In the genomic region with DNA sequence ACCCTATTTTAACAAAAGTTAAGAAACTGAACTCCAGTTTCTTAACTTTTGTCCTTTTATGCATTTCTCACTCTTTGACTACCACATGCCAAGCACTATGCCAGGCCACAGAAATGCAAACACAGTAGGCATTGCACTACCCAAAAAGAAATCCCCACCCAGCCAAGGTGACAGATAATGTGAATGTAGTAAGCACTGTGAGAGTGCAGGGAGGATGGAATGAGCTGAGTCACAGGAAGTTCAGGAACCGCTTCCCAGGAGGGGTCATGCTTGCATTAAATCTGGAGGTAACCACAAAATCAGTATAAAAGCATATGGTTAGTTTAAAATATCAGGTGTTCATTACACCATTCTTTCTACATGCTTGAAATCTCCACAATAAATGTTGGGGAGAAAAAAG, we compare ENCODE assay signal across 1 cellular context.
TF ChIP-seq lines count a peak whose summit lies in the region.

No MANE protein-coding gene starts in this region.

TF ChIP-seq in K562, 482 proteins besides CTCF, POLR2A, EP300 and RAD21 (continued from another document and continues in another):
- no peak for TF ChIP-seq CEBPZ (IDR thresholded peaks at IDR 0.05; ENCODE audit: borderline replicate concordance, low read depth, low read length)
- TF ChIP-seq NR2C2 (CRISPR knock-in tag; IDR thresholded peaks at IDR 0.05) = no peak
- peak; percentile 72 for TF ChIP-seq NR2C2 (tag; IDR thresholded peaks at IDR 0.05)
- no peak for TF ChIP-seq SLC30A9 (CRISPR knock-in tag; IDR thresholded peaks at IDR 0.05)
- TF ChIP-seq, protein P1, sequence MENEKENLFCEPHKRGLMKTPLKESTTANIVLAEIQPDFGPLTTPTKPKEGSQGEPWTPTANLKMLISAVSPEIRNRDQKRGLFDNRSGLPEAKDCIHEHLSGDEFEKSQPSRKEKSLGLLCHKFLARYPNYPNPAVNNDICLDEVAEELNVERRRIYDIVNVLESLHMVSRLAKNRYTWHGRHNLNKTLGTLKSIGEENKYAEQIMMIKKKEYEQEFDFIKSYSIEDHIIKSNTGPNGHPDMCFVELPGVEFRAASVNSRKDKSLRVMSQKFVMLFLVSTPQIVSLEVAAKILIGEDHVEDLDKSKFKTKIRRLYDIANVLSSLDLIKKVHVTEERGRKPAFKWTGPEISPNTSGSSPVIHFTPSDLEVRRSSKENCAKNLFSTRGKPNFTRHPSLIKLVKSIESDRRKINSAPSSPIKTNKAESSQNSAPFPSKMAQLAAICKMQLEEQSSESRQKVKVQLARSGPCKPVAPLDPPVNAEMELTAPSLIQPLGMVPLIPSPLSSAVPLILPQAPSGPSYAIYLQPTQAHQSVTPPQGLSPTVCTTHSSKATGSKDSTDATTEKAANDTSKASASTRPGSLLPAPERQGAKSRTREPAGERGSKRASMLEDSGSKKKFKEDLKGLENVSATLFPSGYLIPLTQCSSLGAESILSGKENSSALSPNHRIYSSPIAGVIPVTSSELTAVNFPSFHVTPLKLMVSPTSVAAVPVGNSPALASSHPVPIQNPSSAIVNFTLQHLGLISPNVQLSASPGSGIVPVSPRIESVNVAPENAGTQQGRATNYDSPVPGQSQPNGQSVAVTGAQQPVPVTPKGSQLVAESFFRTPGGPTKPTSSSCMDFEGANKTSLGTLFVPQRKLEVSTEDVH (IDR thresholded peaks at IDR 0.05; ENCODE audit: low read depth, partially characterized antibody) = no peak
- peak; percentile 64; the same call in 1 of the 2 replicates for TF ChIP-seq BACH1 (tag; IDR thresholded peaks at IDR 0.05)
- TF ChIP-seq IRF2 (CRISPR knock-in tag; IDR thresholded peaks at IDR 0.05) = no peak
- TF ChIP-seq, protein P2, sequence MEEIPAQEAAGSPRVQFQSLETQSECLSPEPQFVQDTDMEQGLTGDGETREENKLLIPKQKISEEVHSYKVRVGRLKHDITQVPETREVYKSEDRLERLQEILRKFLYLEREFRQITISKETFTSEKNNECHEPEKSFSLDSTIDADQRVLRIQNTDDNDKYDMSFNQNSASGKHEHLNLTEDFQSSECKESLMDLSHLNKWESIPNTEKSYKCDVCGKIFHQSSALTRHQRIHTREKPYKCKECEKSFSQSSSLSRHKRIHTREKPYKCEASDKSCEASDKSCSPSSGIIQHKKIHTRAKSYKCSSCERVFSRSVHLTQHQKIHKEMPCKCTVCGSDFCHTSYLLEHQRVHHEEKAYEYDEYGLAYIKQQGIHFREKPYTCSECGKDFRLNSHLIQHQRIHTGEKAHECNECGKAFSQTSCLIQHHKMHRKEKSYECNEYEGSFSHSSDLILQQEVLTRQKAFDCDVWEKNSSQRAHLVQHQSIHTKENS (CRISPR knock-in tag; IDR thresholded peaks at IDR 0.05) = no peak
- TF ChIP-seq, protein P3, sequence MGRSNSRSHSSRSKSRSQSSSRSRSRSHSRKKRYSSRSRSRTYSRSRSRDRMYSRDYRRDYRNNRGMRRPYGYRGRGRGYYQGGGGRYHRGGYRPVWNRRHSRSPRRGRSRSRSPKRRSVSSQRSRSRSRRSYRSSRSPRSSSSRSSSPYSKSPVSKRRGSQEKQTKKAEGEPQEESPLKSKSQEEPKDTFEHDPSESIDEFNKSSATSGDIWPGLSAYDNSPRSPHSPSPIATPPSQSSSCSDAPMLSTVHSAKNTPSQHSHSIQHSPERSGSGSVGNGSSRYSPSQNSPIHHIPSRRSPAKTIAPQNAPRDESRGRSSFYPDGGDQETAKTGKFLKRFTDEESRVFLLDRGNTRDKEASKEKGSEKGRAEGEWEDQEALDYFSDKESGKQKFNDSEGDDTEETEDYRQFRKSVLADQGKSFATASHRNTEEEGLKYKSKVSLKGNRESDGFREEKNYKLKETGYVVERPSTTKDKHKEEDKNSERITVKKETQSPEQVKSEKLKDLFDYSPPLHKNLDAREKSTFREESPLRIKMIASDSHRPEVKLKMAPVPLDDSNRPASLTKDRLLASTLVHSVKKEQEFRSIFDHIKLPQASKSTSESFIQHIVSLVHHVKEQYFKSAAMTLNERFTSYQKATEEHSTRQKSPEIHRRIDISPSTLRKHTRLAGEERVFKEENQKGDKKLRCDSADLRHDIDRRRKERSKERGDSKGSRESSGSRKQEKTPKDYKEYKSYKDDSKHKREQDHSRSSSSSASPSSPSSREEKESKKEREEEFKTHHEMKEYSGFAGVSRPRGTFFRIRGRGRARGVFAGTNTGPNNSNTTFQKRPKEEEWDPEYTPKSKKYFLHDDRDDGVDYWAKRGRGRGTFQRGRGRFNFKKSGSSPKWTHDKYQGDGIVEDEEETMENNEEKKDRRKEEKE (IDR thresholded peaks at IDR 0.05; ENCODE audit: borderline replicate concordance in 1 of 2, control insufficient read depth in 1 of 2, low read depth in 2 of 2, low read length in 1 of 2) = no peak
- TF ChIP-seq GTF2B (IDR thresholded peaks at IDR 0.05; ENCODE audit: extremely low read depth, insufficient read length) = no peak
- TF ChIP-seq MAFG (tag; conservative IDR thresholded peaks at IDR 0.05) = peak; percentile 61
- TF ChIP-seq HDAC1 (IDR thresholded peaks at IDR 0.05) = peak in 1 of 2 experiments; percentile 54; a peak in 1 of 4 replicates
- no peak for TF ChIP-seq BRF1 (IDR thresholded peaks at IDR 0.05; ENCODE audit: borderline replicate concordance, extremely low read depth, insufficient read length)
- peak; percentile 75 to 91; a peak in 3 of 4 replicates for TF ChIP-seq RCOR1 (IDR thresholded peaks at IDR 0.05; ENCODE audit: borderline replicate concordance in 1 of 2, low read depth in 2 of 2, low read length in 2 of 2)
- no peak for TF ChIP-seq ZSCAN32 (CRISPR knock-in tag; IDR thresholded peaks at IDR 0.05)
- no peak for TF ChIP-seq BCOR (IDR thresholded peaks at IDR 0.05)
- no peak for TF ChIP-seq NFRKB (IDR thresholded peaks at IDR 0.05; ENCODE audit: low read depth)
- TF ChIP-seq RBM25 (IDR thresholded peaks at IDR 0.05; ENCODE audit: low read depth, low read length, severe bottlenecking) = no peak
- TF ChIP-seq ZNF668 (CRISPR knock-in tag; IDR thresholded peaks at IDR 0.05) = no peak
- TF ChIP-seq ZNF316 (IDR thresholded peaks at IDR 0.05) = peak; percentile 79
- TF ChIP-seq, protein P4, sequence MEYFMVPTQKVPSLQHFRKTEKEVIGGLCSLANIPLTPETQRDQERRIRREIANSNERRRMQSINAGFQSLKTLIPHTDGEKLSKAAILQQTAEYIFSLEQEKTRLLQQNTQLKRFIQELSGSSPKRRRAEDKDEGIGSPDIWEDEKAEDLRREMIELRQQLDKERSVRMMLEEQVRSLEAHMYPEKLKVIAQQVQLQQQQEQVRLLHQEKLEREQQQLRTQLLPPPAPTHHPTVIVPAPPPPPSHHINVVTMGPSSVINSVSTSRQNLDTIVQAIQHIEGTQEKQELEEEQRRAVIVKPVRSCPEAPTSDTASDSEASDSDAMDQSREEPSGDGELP (CRISPR knock-in tag; IDR thresholded peaks at IDR 0.05; ENCODE audit: borderline replicate concordance) = no peak
- TF ChIP-seq SMARCC2 (IDR thresholded peaks at IDR 0.05; ENCODE audit: low read depth) = no peak; the same call in 1 of the 2 replicates
- no peak for TF ChIP-seq PPARD (CRISPR knock-in tag; IDR thresholded peaks at IDR 0.05)
- no peak for TF ChIP-seq PHTF2 (CRISPR knock-in tag; IDR thresholded peaks at IDR 0.05)
- TF ChIP-seq STAT5A (IDR thresholded peaks at IDR 0.05; ENCODE audit: borderline replicate concordance, low read length) = no peak
- TF ChIP-seq, protein P5, sequence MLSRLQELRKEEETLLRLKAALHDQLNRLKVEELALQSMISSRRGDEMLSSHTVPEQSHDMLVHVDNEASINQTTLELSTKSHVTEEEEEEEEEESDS (CRISPR knock-in tag; IDR thresholded peaks at IDR 0.05) = no peak
- TF ChIP-seq DMBX1 (CRISPR knock-in tag; IDR thresholded peaks at IDR 0.05; ENCODE audit: borderline replicate concordance) = 0 out of 2 replicates have a peak, but pooled peaks have one; percentile 18
- TF ChIP-seq, protein P6, sequence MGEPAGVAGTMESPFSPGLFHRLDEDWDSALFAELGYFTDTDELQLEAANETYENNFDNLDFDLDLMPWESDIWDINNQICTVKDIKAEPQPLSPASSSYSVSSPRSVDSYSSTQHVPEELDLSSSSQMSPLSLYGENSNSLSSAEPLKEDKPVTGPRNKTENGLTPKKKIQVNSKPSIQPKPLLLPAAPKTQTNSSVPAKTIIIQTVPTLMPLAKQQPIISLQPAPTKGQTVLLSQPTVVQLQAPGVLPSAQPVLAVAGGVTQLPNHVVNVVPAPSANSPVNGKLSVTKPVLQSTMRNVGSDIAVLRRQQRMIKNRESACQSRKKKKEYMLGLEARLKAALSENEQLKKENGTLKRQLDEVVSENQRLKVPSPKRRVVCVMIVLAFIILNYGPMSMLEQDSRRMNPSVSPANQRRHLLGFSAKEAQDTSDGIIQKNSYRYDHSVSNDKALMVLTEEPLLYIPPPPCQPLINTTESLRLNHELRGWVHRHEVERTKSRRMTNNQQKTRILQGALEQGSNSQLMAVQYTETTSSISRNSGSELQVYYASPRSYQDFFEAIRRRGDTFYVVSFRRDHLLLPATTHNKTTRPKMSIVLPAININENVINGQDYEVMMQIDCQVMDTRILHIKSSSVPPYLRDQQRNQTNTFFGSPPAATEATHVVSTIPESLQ (CRISPR knock-in tag; IDR thresholded peaks at IDR 0.05) = no peak
- TF ChIP-seq RB1 (IDR thresholded peaks at IDR 0.05; ENCODE audit: low read depth) = no peak
- TF ChIP-seq HNRNPH1 (optimal IDR thresholded peaks at IDR 0.05; ENCODE audit: low read depth, low read length) = no peak
- TF ChIP-seq BHLHE40 (IDR thresholded peaks at IDR 0.05; ENCODE audit: low read length) = no peak
- TF ChIP-seq MYC (IDR thresholded peaks at IDR 0.05; ENCODE audit: low read depth, low read length) = no peak
- TF ChIP-seq MYC (CRISPR knock-in tag; IDR thresholded peaks at IDR 0.05; ENCODE audit: borderline replicate concordance, low read depth) = no peak
- TF ChIP-seq SRSF7 (optimal IDR thresholded peaks at IDR 0.05; ENCODE audit: low read depth, low read length) = no peak
- no peak for TF ChIP-seq NFIC (IDR thresholded peaks at IDR 0.05)
- no peak for TF ChIP-seq POLR2G (IDR thresholded peaks at IDR 0.05; ENCODE audit: low read depth, low read length)
- no peak for TF ChIP-seq THAP12 (CRISPR knock-in tag; IDR thresholded peaks at IDR 0.05)
- no peak for TF ChIP-seq ZNF347 (CRISPR knock-in tag; IDR thresholded peaks at IDR 0.05; ENCODE audit: low read depth)
- no peak for TF ChIP-seq GABPB1 (CRISPR knock-in tag; IDR thresholded peaks at IDR 0.05)
- no peak for TF ChIP-seq LCOR (CRISPR knock-in tag; IDR thresholded peaks at IDR 0.05)
- TF ChIP-seq SRSF1 (IDR thresholded peaks at IDR 0.05; ENCODE audit: low read depth, low read length) = no peak
- no peak for TF ChIP-seq TAL1 (IDR thresholded peaks at IDR 0.05)
- TF ChIP-seq, protein P7, sequence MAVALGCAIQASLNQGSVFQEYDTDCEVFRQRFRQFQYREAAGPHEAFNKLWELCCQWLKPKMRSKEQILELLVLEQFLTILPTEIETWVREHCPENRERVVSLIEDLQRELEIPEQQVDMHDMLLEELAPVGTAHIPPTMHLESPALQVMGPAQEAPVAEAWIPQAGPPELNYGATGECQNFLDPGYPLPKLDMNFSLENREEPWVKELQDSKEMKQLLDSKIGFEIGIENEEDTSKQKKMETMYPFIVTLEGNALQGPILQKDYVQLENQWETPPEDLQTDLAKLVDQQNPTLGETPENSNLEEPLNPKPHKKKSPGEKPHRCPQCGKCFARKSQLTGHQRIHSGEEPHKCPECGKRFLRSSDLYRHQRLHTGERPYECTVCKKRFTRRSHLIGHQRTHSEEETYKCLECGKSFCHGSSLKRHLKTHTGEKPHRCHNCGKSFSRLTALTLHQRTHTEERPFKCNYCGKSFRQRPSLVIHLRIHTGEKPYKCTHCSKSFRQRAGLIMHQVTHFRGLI (CRISPR knock-in tag; IDR thresholded peaks at IDR 0.05) = no peak
- no peak for TF ChIP-seq FOXK2 (conservative IDR thresholded peaks at IDR 0.05 in 1 of 2, IDR thresholded peaks at IDR 0.05 in 1 of 2; ENCODE audit: low read depth in 2 of 2)
- TF ChIP-seq HNRNPK (IDR thresholded peaks at IDR 0.05; ENCODE audit: low read depth, low read length, poor library complexity, severe bottlenecking) = no peak
- TF ChIP-seq CREBBP (IDR thresholded peaks at IDR 0.05; ENCODE audit: low read depth, low read length) = no peak
- 0 out of 2 replicates have a peak, but pooled peaks have one; percentile 12 for TF ChIP-seq CBFA2T2 (conservative IDR thresholded peaks at IDR 0.05)
